Comparison of ENCODE assay signal across 8 cellular contexts in genomic region chr15:52680041-52680391, GRCh38. TPM values are rescaled to one million over a fixed set of nuclear protein-coding genes. Genes with fewer than 3 reads are reported as not detected.
A peak's percentile ranks its signal among the peaks of the same experiment; 100 is the strongest.
DNase-seq lines count a peak whose midpoint lies in the region; ATAC-seq and TF ChIP-seq lines count a peak whose summit lies in the region.

No MANE protein-coding gene starts in this region.

- intact Hi-C loops in Caco-2 (cut with micrococcal nuclease; ENCODE audit: unreplicated experiment) = no loop called here

- H3K4me2 ChIP-seq in neural progenitor cell = peak overlapping the region; percentile 91

- H3K27ac ChIP-seq in neural progenitor cell = no peak overlapping the region

- no peak for ATAC-seq in HG02642 (IDR thresholded peaks at IDR 0.05; ENCODE audit: poor library complexity, unreplicated experiment)

- H3K27me3 Mint-ChIP-seq in Caco-2 (ENCODE audit: insufficient read depth, unreplicated experiment) = peaks cover 5% of the 10 kb centered on the region
- no peaks in the 10 kb centered on the region for H3K27me3 Mint-ChIP-seq in neural progenitor cell (ENCODE audit: insufficient read depth, low read depth)

- CTCF ChIA-PET in Caco-2 (lab: Charles Lee) = interaction anchor here (0.7 to 1.0 kb wide), 2 partner anchors 111 to 446 kb away, joined by 3 to 8 read pairs; no protein-coding TSS in a partner anchor

- peak overlapping the region; percentile 92 for H3K4me3 Mint-ChIP-seq in Caco-2 (ENCODE audit: unreplicated experiment)
- H3K4me3 Mint-ChIP-seq in neural progenitor cell = peak overlapping the region; percentile 99

- peaks cover 28% of the 10 kb centered on the region for H3F3A ChIP-seq in neural progenitor cell (ENCODE audit: low read depth)

- H3K4me1 ChIP-seq in Caco-2 (peaks cover 9% of the 10 kb centered on the region), neural progenitor cell (peaks cover 23% of the 10 kb centered on the region)

- peak overlapping the region; percentile 98 for H2AFZ ChIP-seq in neural progenitor cell (replicated peaks)

- DNase-seq in Caco-2 = peak in 1 of 2 experiments; percentile 1
- DNase-seq in MG63 = no peak
- DNase-seq in dedifferentiated amniotic fluid mesenchymal stem cell (ENCODE audit: extremely low spot score) = peak; percentile 35
- no peak for DNase-seq in neural progenitor cell (ENCODE audit: low spot score)
- DNase-seq in NCI-H526 treated with DMSO at 0.1 percent for 48 hours (lab: John Stamatoyannopoulos, UW) = no peak
- DNase-seq in D341Med (ENCODE audit: low spot score) = no peak
- no peak for DNase-seq in activated CD4-positive, CD25-positive, alpha-beta regulatory T cell treated with anti-CD3 and anti-CD28 coated beads, Interleukin-2, amount 50 U/mL, for 72 hours

- H4K20me1 ChIP-seq in neural progenitor cell (ENCODE audit: low read depth) = no peaks in the 10 kb centered on the region

- TF ChIP-seq CTCF in Caco-2 (IDR thresholded peaks at IDR 0.05; ENCODE audit: insufficient read depth in 1 of 2, low read depth in 1 of 2, low read length in 1 of 2, severe bottlenecking in 1 of 2, unreplicated experiment in 1 of 2) (no peak), neural progenitor cell (IDR thresholded peaks at IDR 0.05) (no peak)

- H3K36me3 ChIP-seq in Caco-2 (ENCODE audit: control insufficient read depth, insufficient read depth, low read length) (no peaks in the 10 kb centered on the region), MG63 (peaks cover 5% of the 10 kb centered on the region; the same call in 1 of the 2 replicates), neural progenitor cell (no peaks in the 10 kb centered on the region)

- H3K27ac Mint-ChIP-seq in Caco-2 (ENCODE audit: unreplicated experiment) (no peak overlapping the region), neural progenitor cell (peak overlapping the region; percentile 77)

- no peaks in the 10 kb centered on the region for H3K79me2 ChIP-seq in neural progenitor cell (ENCODE audit: low read depth)

- BruUV-seq in Caco-2 (replicated peaks; lab: Mats Ljungman, UMichigan) = TSS peak; percentile 65

- POLR2A ChIA-PET in Caco-2 (lab: Charles Lee) = interaction anchor here (0.7 kb wide), 1 partner anchor 38 kb away, joined by 6 read pairs; no protein-coding TSS in a partner anchor

- H3K27me3 ChIP-seq in Caco-2 (replicated peaks; ENCODE audit: control insufficient read depth, insufficient read depth, low read length) (no peaks in the 10 kb centered on the region), MG63 (peaks cover 4% of the 10 kb centered on the region; the same call in 1 of the 2 replicates), neural progenitor cell (peaks cover 19% of the 10 kb centered on the region)

- no peaks in the 10 kb centered on the region for H3K4me1 Mint-ChIP-seq in Caco-2 (ENCODE audit: low read depth, unreplicated experiment)
- H3K4me1 Mint-ChIP-seq in neural progenitor cell = peaks cover 23% of the 10 kb centered on the region

- no peak overlapping the region for H3K9ac ChIP-seq in neural progenitor cell

- H3K36me3 Mint-ChIP-seq in Caco-2 (ENCODE audit: insufficient read depth, unreplicated experiment) (peaks cover 14% of the 10 kb centered on the region), neural progenitor cell (peaks cover 3% of the 10 kb centered on the region)

- H3K9me3 ChIP-seq in Caco-2 (no peaks in the 10 kb centered on the region), MG63 (0 out of 2 replicates have a peak, but pooled peaks cover 2% of the 10 kb centered on the region), neural progenitor cell (ENCODE audit: low read depth) (no peaks in the 10 kb centered on the region)

- H3K4me3 ChIP-seq in Caco-2 (ENCODE audit: low read depth, low read length) = peak overlapping the region; percentile 92
- peak overlapping the region; percentile 92 for H3K4me3 ChIP-seq in MG63
- H3K4me3 ChIP-seq in neural progenitor cell = peak overlapping the region; percentile 88

- no peaks in the 10 kb centered on the region for H3K9me3 Mint-ChIP-seq in Caco-2 (ENCODE audit: unreplicated experiment)
- H3K9me3 Mint-ChIP-seq in neural progenitor cell = no peaks in the 10 kb centered on the region

RNA-seq across cellular contexts. Expression of gene ATOSA, which starts 0.8 kb away (rescaled TPM):
- total RNA-seq in Caco-2 (2022) = 17.6 and 18.4 TPM in 2 replicates
- 3.0 and 5.6 TPM in 2 replicates for total RNA-seq in MG63 (2014; rRNA removed; shearing (Covaris generic); ENCODE audit: low replicate concordance)
- total RNA-seq in neural progenitor cell (ENCODE audit: low replicate concordance) = 17.8 and 26.8 TPM in 2 replicates
